In genomic region chr1:232149302-232150201, GRCh38 we compare ENCODE assay signal across 14 cellular contexts.
DNase-seq lines count a peak whose midpoint lies in the region; TF ChIP-seq lines count a peak whose summit lies in the region.
"Had no signal": no experiment of that assay in that cellular context is flagged by ENCODE, and none has a peak within 500 bp of the region (broad histone marks: within the 10 kb centered on the region; RNA-seq: fewer than 3 reads in every experiment).

No MANE protein-coding gene starts in this region.

- H3K4me3 ChIP-seq in ACC112 (ENCODE audit: low read depth, low read length) = peak overlapping the region; percentile 31
- H3K4me3 ChIP-seq in HEK293 (ENCODE audit: low read depth, low read length) = no peak overlapping the region
- H3K4me3 ChIP-seq in SK-N-SH (ENCODE audit: low read depth in 2 of 2, low read length in 1 of 2) = no peak overlapping the region
- H3K4me3 ChIP-seq: tibial nerve had no signal

- CTCF ChIA-PET in HEK293 (lab: Yijun Ruan, JAX) = interaction anchor here (0.6 to 1.2 kb wide), 4 partner anchors 17 to 415 kb away, joined by 3 to 7 read pairs (median 4); no protein-coding TSS in a partner anchor
- CTCF ChIA-PET in SK-N-SH (lab: Yijun Ruan, JAX) = interaction anchor here (0.6 to 1.5 kb wide), 3 partner anchors 10 to 20 kb away, joined by 3 to 4 read pairs (median 3); no protein-coding TSS in a partner anchor

- TF ChIP-seq RAD21 in SK-N-SH (IDR thresholded peaks at IDR 0.05; ENCODE audit: low read length) = no peak

- H3K4me2 ChIP-seq in SK-N-SH = no peak overlapping the region

- H3K79me2 ChIP-seq in ACC112 (ENCODE audit: control insufficient read depth, insufficient read depth, low read length, unreplicated experiment) = no peaks in the 10 kb centered on the region
- H3K79me2 ChIP-seq in SK-N-SH (ENCODE audit: insufficient read depth) = no peaks in the 10 kb centered on the region

- H3K9me3 ChIP-seq in HEK293 (ENCODE audit: control insufficient read depth, insufficient read depth, low read depth, low read length) = no peaks in the 10 kb centered on the region
- no peaks in the 10 kb centered on the region for H3K9me3 ChIP-seq in SK-N-SH
- H3K9me3 ChIP-seq: tibial nerve had no signal

- H3K27ac ChIP-seq in ACC112 (ENCODE audit: low read depth, low read length) (peak overlapping the region; percentile 82), HEK293 (ENCODE audit: extremely low read depth, low read depth, low read length) (no peak overlapping the region), SK-N-SH (ENCODE audit: low read depth in 2 of 2, low read length in 1 of 2) (peak overlapping the region in 1 of 2 experiments; percentile 33; a peak in 1 of 4 replicates)
- H3K27ac ChIP-seq: tibial nerve, WERI-Rb-1 had no signal

- peak overlapping the region; percentile 19 for H2AFZ ChIP-seq in ACC112 (ENCODE audit: low read length, unreplicated experiment)
- no peak overlapping the region for H2AFZ ChIP-seq in SK-N-SH (ENCODE audit: low read depth)

- no peaks in the 10 kb centered on the region for H3K36me3 ChIP-seq in ACC112 (ENCODE audit: insufficient read depth, low read length)
- H3K36me3 ChIP-seq in HEK293 (ENCODE audit: control insufficient read depth in 2 of 2, insufficient read depth in 1 of 2, low read length in 2 of 2) = no peaks in the 10 kb centered on the region
- no peaks in the 10 kb centered on the region for H3K36me3 ChIP-seq in SK-N-SH (replicated peaks in 1 of 2; ENCODE audit: control insufficient read depth in 1 of 2, insufficient read depth in 2 of 2, low read length in 1 of 2)
- H3K36me3 ChIP-seq: tibial nerve, WERI-Rb-1 had no signal

- H3K4me1 ChIP-seq in ACC112 (ENCODE audit: control insufficient read depth, insufficient read depth, low read length, unreplicated experiment) (peaks cover 19% of the 10 kb centered on the region), HEK293 (ENCODE audit: control insufficient read depth, insufficient read depth, low read length) (peaks cover 7% of the 10 kb centered on the region), SK-N-SH (ENCODE audit: control insufficient read depth in 1 of 2, insufficient read depth in 2 of 2, low read depth in 1 of 2, low read length in 1 of 2) (peaks cover 0 to 5% of the 10 kb centered on the region in 2 experiments; a peak in 2 of 4 replicates)

- H3K9ac ChIP-seq in SK-N-SH = no peak overlapping the region

- no peaks in the 10 kb centered on the region for H3K9me2 ChIP-seq in SK-N-SH

- no peaks in the 10 kb centered on the region for H4K20me1 ChIP-seq in SK-N-SH (ENCODE audit: insufficient read depth)

- H3K27me3 ChIP-seq in ACC112 (ENCODE audit: insufficient read depth, low read length) (no peaks in the 10 kb centered on the region), SK-N-SH (ENCODE audit: insufficient read depth) (no peaks in the 10 kb centered on the region)
- H3K27me3 ChIP-seq: tibial nerve had no signal

- H3F3A ChIP-seq in SK-N-SH (replicated peaks; ENCODE audit: insufficient read depth) = no peaks in the 10 kb centered on the region

- POLR2A ChIA-PET in HEK293 (lab: Yijun Ruan, JAX) (interaction anchor here (0.5 kb wide), 1 partner anchor 386 kb away, joined by 3 read pairs; no protein-coding TSS in a partner anchor), SK-N-SH (lab: Yijun Ruan, JAX) (no interaction called here)

- peak in 1 of 2 experiments; percentile 47; a peak in 1 of 4 replicates for TF ChIP-seq EP300 in SK-N-SH (IDR thresholded peaks at IDR 0.05; ENCODE audit: borderline replicate concordance in 1 of 2, low read depth in 1 of 2, low read length in 1 of 2)

- WGBS in SK-N-SH (ENCODE audit: low lambda C conversion rate) = 60% methylated on average over 9 of the region's 9 CpGs

- no peak for DNase-seq in SK-N-SH
- DNase-seq in fibroblast of peridontal ligament (ENCODE audit: extremely low read depth) = peak; percentile 48
- no peak for DNase-seq in amygdala (lab: John Stamatoyannopoulos, UW)
- DNase-seq in SHP77 treated with DMSO at 0.1 percent for 48 hours (lab: John Stamatoyannopoulos, UW) = no peak
- no peak for DNase-seq in NCI-H2081 treated with DMSO at 0.1 percent for 48 hours (lab: John Stamatoyannopoulos, UW)
- no peak for DNase-seq in putamen (ENCODE audit: low spot score)
- DNase-seq: DMS79 treated with DMSO at 0.1 percent for 48 hours, islet precursor cell, KG1, NCI-H2029, WERI-Rb-1 had no signal

- TF ChIP-seq CTCF in HEK293 (tag by site-specific recombination; IDR thresholded peaks at IDR 0.05) (no peak), SK-N-SH (IDR thresholded peaks at IDR 0.05) (no peak)

TF ChIP-seq in HEK293, 187 proteins besides CTCF, POLR2A, EP300 and RAD21 (continues in another document):
- TF ChIP-seq SCRT2 (tag by site-specific recombination; IDR thresholded peaks at IDR 0.05) (no peak), ZNF621 (tag by site-specific recombination; IDR thresholded peaks at IDR 0.05) (no peak), ZNF830 (tag by site-specific recombination; IDR thresholded peaks at IDR 0.05; ENCODE audit: low read depth) (no peak), ZNF776 (tag by site-specific recombination; IDR thresholded peaks at IDR 0.05; ENCODE audit: borderline replicate concordance) (no peak), ZXDB (tag by site-specific recombination; IDR thresholded peaks at IDR 0.05) (no peak), ZNF10 (tag by site-specific recombination; IDR thresholded peaks at IDR 0.05) (no peak), GLI4 (tag by site-specific recombination; IDR thresholded peaks at IDR 0.05) (no peak), HOXC10 (CRISPR knock-in tag; IDR thresholded peaks at IDR 0.05) (no peak)
- TF ChIP-seq, protein P1, sequence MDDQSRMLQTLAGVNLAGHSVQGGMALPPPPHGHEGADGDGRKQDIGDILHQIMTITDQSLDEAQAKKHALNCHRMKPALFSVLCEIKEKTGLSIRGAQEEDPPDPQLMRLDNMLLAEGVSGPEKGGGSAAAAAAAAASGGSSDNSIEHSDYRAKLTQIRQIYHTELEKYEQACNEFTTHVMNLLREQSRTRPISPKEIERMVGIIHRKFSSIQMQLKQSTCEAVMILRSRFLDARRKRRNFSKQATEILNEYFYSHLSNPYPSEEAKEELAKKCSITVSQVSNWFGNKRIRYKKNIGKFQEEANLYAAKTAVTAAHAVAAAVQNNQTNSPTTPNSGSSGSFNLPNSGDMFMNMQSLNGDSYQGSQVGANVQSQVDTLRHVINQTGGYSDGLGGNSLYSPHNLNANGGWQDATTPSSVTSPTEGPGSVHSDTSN (CRISPR knock-in tag; IDR thresholded peaks at IDR 0.05) = no peak
- TF ChIP-seq, protein P2, sequence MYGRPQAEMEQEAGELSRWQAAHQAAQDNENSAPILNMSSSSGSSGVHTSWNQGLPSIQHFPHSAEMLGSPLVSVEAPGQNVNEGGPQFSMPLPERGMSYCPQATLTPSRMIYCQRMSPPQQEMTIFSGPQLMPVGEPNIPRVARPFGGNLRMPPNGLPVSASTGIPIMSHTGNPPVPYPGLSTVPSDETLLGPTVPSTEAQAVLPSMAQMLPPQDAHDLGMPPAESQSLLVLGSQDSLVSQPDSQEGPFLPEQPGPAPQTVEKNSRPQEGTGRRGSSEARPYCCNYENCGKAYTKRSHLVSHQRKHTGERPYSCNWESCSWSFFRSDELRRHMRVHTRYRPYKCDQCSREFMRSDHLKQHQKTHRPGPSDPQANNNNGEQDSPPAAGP (tag by site-specific recombination; IDR thresholded peaks at IDR 0.05) = no peak

TF ChIP-seq in SK-N-SH, 30 proteins besides CTCF, POLR2A, EP300 and RAD21 (continues in another document):
- TF ChIP-seq GABPA (IDR thresholded peaks at IDR 0.05; ENCODE audit: low read depth) (no peak), IRF3 (IDR thresholded peaks at IDR 0.05; ENCODE audit: low read depth, low read length) (no peak), EZH2phosphoT487 (IDR thresholded peaks at IDR 0.05; ENCODE audit: borderline replicate concordance, low read depth) (no peak), CHD2 (IDR thresholded peaks at IDR 0.05; ENCODE audit: low read length, partially characterized antibody) (no peak), FOXJ3 (CRISPR knock-in tag; IDR thresholded peaks at IDR 0.05) (no peak), ZBTB33 (IDR thresholded peaks at IDR 0.05; ENCODE audit: borderline replicate concordance, low read depth) (no peak)
- TF ChIP-seq, protein P1 (IDR thresholded peaks at IDR 0.05) = peak; percentile 35; the same call in 1 of the 2 replicates
